In genomic region chr14:75979071-75979571, GRCh38 we compare ENCODE assay signal across 9 cellular contexts. TPM values are rescaled to one million over a fixed set of nuclear protein-coding genes. Genes with fewer than 3 reads are reported as not detected.
DNase-seq lines count a peak whose midpoint lies in the region; ATAC-seq and TF ChIP-seq lines count a peak whose summit lies in the region.
"Had no signal": no experiment of that assay in that cellular context is flagged by ENCODE, and none has a peak within 500 bp of the region (broad histone marks: within the 10 kb centered on the region; RNA-seq: fewer than 3 reads in every experiment).

No MANE protein-coding gene starts in this region.

- H3K9me3 ChIP-seq in SJCRH30 (replicated peaks): no peaks in the 10 kb centered on the region
- H3K9me3 ChIP-seq in endodermal cell (ENCODE audit: control insufficient read depth, low read length): no peaks in the 10 kb centered on the region
- H3K9me3 ChIP-seq in neural progenitor cell (ENCODE audit: low read depth): no peaks in the 10 kb centered on the region

- peaks cover 12% of the 10 kb centered on the region for H3F3A ChIP-seq in neural progenitor cell (ENCODE audit: low read depth)

- H3K36me3 Mint-ChIP-seq in endodermal cell (ENCODE audit: low read depth): no peaks in the 10 kb centered on the region
- no peaks in the 10 kb centered on the region for H3K36me3 Mint-ChIP-seq in neural progenitor cell

- H3K27ac ChIP-seq in SJCRH30: no peak overlapping the region
- no peak overlapping the region for H3K27ac ChIP-seq in endodermal cell (ENCODE audit: low read depth, low read length)
- H3K27ac ChIP-seq in neural progenitor cell: no peak overlapping the region

- no peak overlapping the region for H3K4me3 Mint-ChIP-seq in endodermal cell
- no peak overlapping the region for H3K4me3 Mint-ChIP-seq in neural progenitor cell
- H3K4me3 Mint-ChIP-seq: dendritic cell treated with granulocyte-macrophage colony-stimulating factor and Interleukin-4, amounts not matched to agents 40 ng/mL and 50 ng/mL, for 4 days had no signal

- no peaks in the 10 kb centered on the region for H3K79me2 ChIP-seq in neural progenitor cell (ENCODE audit: low read depth)

- ATAC-seq in HG03469 (IDR thresholded peaks at IDR 0.05; ENCODE audit: unreplicated experiment): no peak

- H3K9ac ChIP-seq in endodermal cell (ENCODE audit: extremely low read depth, low read length, poor library complexity, severe bottlenecking) (no peak overlapping the region), neural progenitor cell (no peak overlapping the region)

- H3K4me1 Mint-ChIP-seq in endodermal cell (peaks cover 55% of the 10 kb centered on the region), neural progenitor cell (peaks cover 32% of the 10 kb centered on the region)

- H3K9me3 Mint-ChIP-seq in endodermal cell (no peaks in the 10 kb centered on the region), neural progenitor cell (no peaks in the 10 kb centered on the region)
- H3K9me3 Mint-ChIP-seq: dendritic cell treated with granulocyte-macrophage colony-stimulating factor and Interleukin-4, amounts not matched to agents 40 ng/mL and 50 ng/mL, for 4 days had no signal

- H3K4me2 ChIP-seq in neural progenitor cell: no peak overlapping the region

- TF ChIP-seq CTCF in endodermal cell (conservative IDR thresholded peaks at IDR 0.05) (peak; percentile 81), neural progenitor cell (IDR thresholded peaks at IDR 0.05) (peak; percentile 67)

- 0 out of 2 replicates have a peak, but pooled peaks cover 3% of the 10 kb centered on the region for H3K27me3 ChIP-seq in SJCRH30
- peaks cover 7% of the 10 kb centered on the region for H3K27me3 ChIP-seq in endodermal cell (ENCODE audit: control insufficient read depth, insufficient read depth, low read length, poor library complexity, severe bottlenecking)
- peaks cover 38% of the 10 kb centered on the region for H3K27me3 ChIP-seq in neural progenitor cell

- H3K4me1 ChIP-seq in SJCRH30: no peaks in the 10 kb centered on the region
- H3K4me1 ChIP-seq in endodermal cell (ENCODE audit: control insufficient read depth, insufficient read depth, low read length): no peaks in the 10 kb centered on the region
- peaks cover 6% of the 10 kb centered on the region for H3K4me1 ChIP-seq in neural progenitor cell

- H3K36me3 ChIP-seq in SJCRH30 (no peaks in the 10 kb centered on the region), endodermal cell (ENCODE audit: control insufficient read depth, insufficient read depth, low read length) (no peaks in the 10 kb centered on the region), neural progenitor cell (no peaks in the 10 kb centered on the region)

- H3K27me3 Mint-ChIP-seq in endodermal cell (ENCODE audit: insufficient read depth): peaks cover 28% of the 10 kb centered on the region
- peaks cover 14% of the 10 kb centered on the region for H3K27me3 Mint-ChIP-seq in neural progenitor cell (ENCODE audit: insufficient read depth, low read depth)

- H2AFZ ChIP-seq in neural progenitor cell (replicated peaks): no peak overlapping the region

- H3K27ac Mint-ChIP-seq in endodermal cell (no peak overlapping the region), neural progenitor cell (no peak overlapping the region)
- H3K27ac Mint-ChIP-seq: dendritic cell treated with granulocyte-macrophage colony-stimulating factor and Interleukin-4, amounts not matched to agents 40 ng/mL and 50 ng/mL, for 4 days had no signal

- H4K20me1 ChIP-seq in neural progenitor cell (ENCODE audit: low read depth): no peaks in the 10 kb centered on the region

- DNase-seq in stimulated activated CD4-positive, alpha-beta T cell treated with anti-CD3 and anti-CD28 coated beads, Interleukin-12 subunit alpha, Interleukin-12 subunit beta, amount 100 ng/mL, for 4 hours: peak; percentile 16
- no peak for DNase-seq in stimulated activated CD4-positive, alpha-beta T cell treated with anti-CD3 and anti-CD28 coated beads, Interleukin-1b, Interleukin-23, amount 100 ng/mL, for 48 hours
- peak; percentile 34 to 59 for DNase-seq in SJCRH30
- peak; percentile 87 for DNase-seq in endodermal cell
- DNase-seq in neural progenitor cell (ENCODE audit: low spot score): peak; percentile 60
- DNase-seq in LoVo (ENCODE audit: low spot score): no peak
- no peak for DNase-seq in NCI-H510A treated with DMSO at 0.1 percent for 48 hours (lab: John Stamatoyannopoulos, UW)

- H3K4me3 ChIP-seq in SJCRH30: peak overlapping the region; percentile 98
- H3K4me3 ChIP-seq in endodermal cell (ENCODE audit: low read length): no peak overlapping the region
- H3K4me3 ChIP-seq in neural progenitor cell: no peak overlapping the region

- 70 to 77% methylated on average over 9 to 14 of the region's 14 CpGs for WGBS in endodermal cell (ENCODE audit: insufficient coverage in 1 of 2, insufficient read length in 1 of 2), 2 experiments

RNA-seq across cellular contexts. Expression of gene TGFB3, which starts 2.7 kb away (rescaled TPM):
- 4.9 and 6.3 TPM in 2 replicates for total RNA-seq in SJCRH30 (2014; rRNA removed; shearing (Covaris generic))
- total RNA-seq in endodermal cell (1 to 10 TPM; 6.1 to 6.8 TPM), neural progenitor cell (ENCODE audit: low replicate concordance) (0.12 TPM in 1 of 2 replicates, not detected in the other)
- 2.5 TPM for polyA plus RNA-seq in endodermal cell (2013, experiment 1 of 2)
- 3.6 TPM for polyA plus RNA-seq in endodermal cell (2013, experiment 2 of 2)

RNA-seq across cellular contexts. Expression of gene IFT43, which starts 6.4 kb away (rescaled TPM):
- total RNA-seq in SJCRH30 (2014; rRNA removed; shearing (Covaris generic)): 14.4 and 15.0 TPM in 2 replicates
- total RNA-seq in endodermal cell: 10 to 100 TPM; 46.3 to 49.6 TPM
- 44.4 TPM for polyA plus RNA-seq in endodermal cell (2013, experiment 1 of 2)
- 41.4 TPM for polyA plus RNA-seq in endodermal cell (2013, experiment 2 of 2)
- 34.9 and 36.8 TPM in 2 replicates for total RNA-seq in neural progenitor cell (ENCODE audit: low replicate concordance)

Comparison
In these comparisons a context has a peak if more than half of its experiments do, and no peak if none do; other contexts are left out.
1. DNase-seq: peak in stimulated activated CD4-positive, alpha-beta T cell treated with anti-CD3 and anti-CD28 coated beads, Interleukin-12 subunit alpha, Interleukin-12 subunit beta, amount 100 ng/mL, for 4 hours (single experiment), SJCRH30 (2 of 2), endodermal cell (single experiment) and neural progenitor cell (single experiment); none in stimulated activated CD4-positive, alpha-beta T cell treated with anti-CD3 and anti-CD28 coated beads, Interleukin-1b, Interleukin-23, amount 100 ng/mL, for 48 hours (single experiment), LoVo (single experiment) and NCI-H510A treated with DMSO at 0.1 percent for 48 hours (single experiment).